Comparison of ENCODE assay signal across 21 cellular contexts in genomic region chr2:30645081-30645744, GRCh38.
"Had no signal": no experiment of that assay in that cellular context is flagged by ENCODE, and none has a peak within 500 bp of the region (broad histone marks: within the 10 kb centered on the region; RNA-seq: fewer than 3 reads in every experiment).

No MANE protein-coding gene starts in this region.

- H3K4me3 Mint-ChIP-seq: activated CD4-positive, alpha-beta T cell treated with anti-CD3 and anti-CD28 coated beads, Interleukin-2, amount 10 ng/mL, durations not matched to agents 7 days and 5 days; activated naive CD4-positive, alpha-beta T cell treated with anti-CD3 and anti-CD28 coated beads, Interleukin-2, amount 10 ng/mL, durations not matched to agents 7 days and 5 days; activated naive CD8-positive, alpha-beta T cell treated with anti-CD3 and anti-CD28 coated beads, Interleukin-2, amount 50 U/mL, for 24 hours; mesothelial cell of epicardium; nephron had no signal

- H3K4me1 Mint-ChIP-seq: activated CD4-positive, alpha-beta T cell treated with anti-CD3 and anti-CD28 coated beads, Interleukin-2, amount 10 ng/mL, durations not matched to agents 7 days and 5 days; activated naive CD4-positive, alpha-beta T cell treated with anti-CD3 and anti-CD28 coated beads, Interleukin-2, amount 10 ng/mL, durations not matched to agents 7 days and 5 days; activated naive CD8-positive, alpha-beta T cell treated with anti-CD3 and anti-CD28 coated beads, Interleukin-2, amount 50 U/mL, for 24 hours had no signal

- H3K36me3 Mint-ChIP-seq: activated naive CD4-positive, alpha-beta T cell treated with anti-CD3 and anti-CD28 coated beads, Interleukin-2, amount 10 ng/mL, durations not matched to agents 7 days and 5 days had no signal

- H3K4me3 ChIP-seq: ascending aorta, coronary artery, lung, transverse colon, vagina had no signal

- H3K36me3 ChIP-seq: transverse colon had no signal

- H3K27ac Mint-ChIP-seq: activated CD4-positive, alpha-beta T cell treated with anti-CD3 and anti-CD28 coated beads, Interleukin-2, amount 10 ng/mL, durations not matched to agents 7 days and 5 days; activated naive CD4-positive, alpha-beta T cell treated with anti-CD3 and anti-CD28 coated beads, Interleukin-2, amount 10 ng/mL, durations not matched to agents 7 days and 5 days; activated naive CD8-positive, alpha-beta T cell treated with anti-CD3 and anti-CD28 coated beads, Interleukin-2, amount 50 U/mL, for 24 hours; mesothelial cell of epicardium; nephron had no signal

- H3K27me3 ChIP-seq: ascending aorta, transverse colon, vagina had no signal

- DNase-seq: activated CD4-positive, alpha-beta T cell treated with anti-CD3 and anti-CD28 coated beads, Interleukin-2, amount 10 ng/mL, durations not matched to agents 7 days and 5 days; activated CD8-positive, alpha-beta memory T cell treated with anti-CD3 and anti-CD28 coated beads, Interleukin-2, amount 50 U/mL, for 4 hours; activated effector memory CD4-positive, alpha-beta T cell treated with Interleukin-2 at 50 U/mL for 16 hours; activated naive CD4-positive, alpha-beta T cell treated with anti-CD3 and anti-CD28 coated beads, Interleukin-2, amount 10 ng/mL, durations not matched to agents 7 days and 5 days; activated naive CD8-positive, alpha-beta T cell treated with anti-CD3 and anti-CD28 coated beads, Interleukin-2, amount 50 U/mL, for 24 hours; activated T-cell treated with anti-CD3 and anti-CD28 coated beads, Interleukin-2, amount 50 U/mL, for 48 hours; foreskin melanocyte; nucleus accumbens; posterior cingulate gyrus; retina; stimulated activated CD8-positive, alpha-beta memory T cell treated with anti-CD3 and anti-CD28 coated beads, Interleukin-4, amount 100 ng/mL, for 48 hours; stimulated activated naive CD4-positive, alpha-beta T cell; T1000; transverse colon had no signal

- H3K4me1 ChIP-seq: vagina had no signal

- H3K9me3 ChIP-seq: ascending aorta, transverse colon, vagina had no signal

- FAIRE-seq: keratinocyte had no signal

- H3K27ac ChIP-seq: ascending aorta, coronary artery, transverse colon, vagina had no signal

- ATAC-seq: activated naive CD8-positive, alpha-beta T cell treated with anti-CD3 and anti-CD28 coated beads, Interleukin-2, amount 50 U/mL, for 24 hours had no signal

- H3K9me3 Mint-ChIP-seq: activated CD4-positive, alpha-beta T cell treated with anti-CD3 and anti-CD28 coated beads, Interleukin-2, amount 10 ng/mL, durations not matched to agents 7 days and 5 days; activated naive CD4-positive, alpha-beta T cell treated with anti-CD3 and anti-CD28 coated beads, Interleukin-2, amount 10 ng/mL, durations not matched to agents 7 days and 5 days; activated naive CD8-positive, alpha-beta T cell treated with anti-CD3 and anti-CD28 coated beads, Interleukin-2, amount 50 U/mL, for 24 hours; mesothelial cell of epicardium; nephron had no signal

- H3K27me3 Mint-ChIP-seq: activated CD4-positive, alpha-beta T cell treated with anti-CD3 and anti-CD28 coated beads, Interleukin-2, amount 10 ng/mL, durations not matched to agents 7 days and 5 days; activated naive CD4-positive, alpha-beta T cell treated with anti-CD3 and anti-CD28 coated beads, Interleukin-2, amount 10 ng/mL, durations not matched to agents 7 days and 5 days; activated naive CD8-positive, alpha-beta T cell treated with anti-CD3 and anti-CD28 coated beads, Interleukin-2, amount 50 U/mL, for 24 hours had no signal
